21 cellular contexts compared by ENCODE assay signal in the genomic region with DNA sequence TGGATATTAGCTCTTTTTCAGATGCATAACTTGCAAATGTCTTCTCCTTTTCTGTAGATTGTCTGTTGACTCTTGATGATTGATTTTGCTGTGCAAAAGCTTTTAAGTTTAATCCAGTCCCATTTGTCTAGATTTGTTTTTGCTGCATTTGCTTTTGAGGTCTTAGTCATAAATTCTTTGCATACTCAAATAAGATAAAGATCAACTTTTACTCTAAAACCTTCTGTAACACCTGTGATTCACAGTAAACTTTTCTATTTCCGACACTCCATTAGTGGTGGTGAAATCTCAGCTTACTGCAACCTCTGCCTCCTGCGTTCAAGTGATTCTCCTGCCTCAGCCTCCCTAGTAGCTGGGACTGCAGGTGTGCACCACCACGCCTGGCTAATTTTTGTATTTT.
DNase-seq lines count a peak whose midpoint lies in the region; ATAC-seq, FAIRE-seq and TF ChIP-seq lines count a peak whose summit lies in the region.
"Had no signal": no experiment of that assay in that cellular context is flagged by ENCODE, and none has a peak within 500 bp of the region (broad histone marks: within the 10 kb centered on the region; RNA-seq: fewer than 3 reads in every experiment).

No MANE protein-coding gene starts in this region.

- no peaks in the 10 kb centered on the region for H3K4me1 ChIP-seq in A549
- no peaks in the 10 kb centered on the region for H3K4me1 ChIP-seq in PC-3 (ENCODE audit: insufficient read depth, low read length)
- no peaks in the 10 kb centered on the region for H3K4me1 ChIP-seq in foreskin keratinocyte
- H3K4me1 ChIP-seq in right atrium auricular region = no peaks in the 10 kb centered on the region
- H3K4me1 ChIP-seq: BLaER1, Caco-2 had no signal

- no peak overlapping the region for H3K4me3 Mint-ChIP-seq in naive thymus-derived CD8-positive, alpha-beta T cell
- H3K4me3 Mint-ChIP-seq: B cell; CD4-positive, CD25-positive, alpha-beta regulatory T cell; CD8-positive, alpha-beta T cell; GM23338; H9 had no signal

- WGBS in A549 (ENCODE audit: missing lambda C conversion rate) = 67% methylated on average over 3 of the region's 3 CpGs

- no TSS peak for BruUV-seq in PC-3 (replicated peaks; lab: Mats Ljungman, UMichigan)

- H3K36me3 ChIP-seq in PC-3 (ENCODE audit: low read depth, low read length) (no peaks in the 10 kb centered on the region), right atrium auricular region (no peaks in the 10 kb centered on the region)
- H3K36me3 ChIP-seq: BLaER1 had no signal

- H3K27ac ChIP-seq in A549 (no peak overlapping the region), PC-3 (ENCODE audit: low read length) (no peak overlapping the region), foreskin keratinocyte (no peak overlapping the region), right atrium auricular region (no peak overlapping the region)
- H3K27ac ChIP-seq: BLaER1, C4-2B had no signal

- ATAC-seq in A549 (no peak), PC-3 (no peak; the same call in 1 of the 2 replicates), foreskin keratinocyte (no peak)
- ATAC-seq in naive thymus-derived CD8-positive, alpha-beta T cell = no peak
- ATAC-seq: CD8-positive, alpha-beta T cell; GM23338; HCT116 had no signal

- H3K9me3 ChIP-seq in A549 (peaks cover 2% of the 10 kb centered on the region; the same call in 1 of the 3 replicates), PC-3 (ENCODE audit: low read length) (no peaks in the 10 kb centered on the region), right atrium auricular region (peaks cover 0 to 10% of the 10 kb centered on the region in 2 donors)
- H3K9me3 ChIP-seq: BLaER1 had no signal

- H3K27me3 ChIP-seq in PC-3 (ENCODE audit: low read length) (no peaks in the 10 kb centered on the region), foreskin keratinocyte (no peaks in the 10 kb centered on the region), right atrium auricular region (no peaks in the 10 kb centered on the region)
- H3K27me3 ChIP-seq: BLaER1 had no signal

- H3K36me3 Mint-ChIP-seq in naive thymus-derived CD8-positive, alpha-beta T cell = peaks cover 0 to 3% (median 0%) of the 10 kb centered on the region in 3 donors
- H3K36me3 Mint-ChIP-seq: CD4-positive, CD25-positive, alpha-beta regulatory T cell; CD8-positive, alpha-beta T cell had no signal

- TF ChIP-seq EP300 in A549 (IDR thresholded peaks at IDR 0.05) = no peak

- H3K9ac ChIP-seq in PC-3 (ENCODE audit: low read length) = no peak overlapping the region
- H3K9ac ChIP-seq: BLaER1 had no signal

- intact Hi-C loops in PC-3 (cut with micrococcal nuclease) = no loop called here

- H2AFZ ChIP-seq in PC-3 (ENCODE audit: low read length) = no peak overlapping the region
- H2AFZ ChIP-seq: GM23338 had no signal

- H3F3A ChIP-seq in PC-3 (ENCODE audit: low read length, unreplicated experiment) = no peaks in the 10 kb centered on the region

- peaks cover 0 to 18% (median 3%) of the 10 kb centered on the region in 9 donors for H3K9me3 Mint-ChIP-seq in naive thymus-derived CD8-positive, alpha-beta T cell

- no peaks in the 10 kb centered on the region for H3K79me2 ChIP-seq in PC-3 (ENCODE audit: low read length)

- H3K4me3 ChIP-seq in A549 (no peak overlapping the region), PC-3 (ENCODE audit: low read length) (no peak overlapping the region), right atrium auricular region (no peak overlapping the region)
- H3K4me3 ChIP-seq: BLaER1, GM23338 had no signal

- no peak overlapping the region for H3K27ac Mint-ChIP-seq in naive thymus-derived CD8-positive, alpha-beta T cell
- H3K27ac Mint-ChIP-seq: B cell; CD4-positive, CD25-positive, alpha-beta regulatory T cell; CD8-positive, alpha-beta T cell; GM23338; H9 had no signal

- DNase-seq in A549 (ENCODE audit: low read depth in 1 of 2, low spot score in 1 of 2) (peak in 1 of 2 experiments; percentile 4), PC-3 (peak; percentile 29), foreskin keratinocyte (peak; percentile 13 to 55), right atrium auricular region (ENCODE audit: low spot score) (no peak)
- no peak for DNase-seq in activated naive CD4-positive, alpha-beta T cell treated with Interleukin-2 at 50 U/mL for 16 hours
- no peak for DNase-seq in naive thymus-derived CD8-positive, alpha-beta T cell
- DNase-seq: 8988T; CD4-positive, CD25-positive, alpha-beta regulatory T cell; CD8-positive, alpha-beta T cell; DMS 273 treated with DMSO at 0.1 percent for 48 hours; DMS79; EL; GF-D8; H9 had no signal

- no peaks in the 10 kb centered on the region for H4K20me1 ChIP-seq in PC-3 (ENCODE audit: low read length)
- H4K20me1 ChIP-seq: BLaER1 had no signal

- no peaks in the 10 kb centered on the region for H3K9me2 ChIP-seq in PC-3 (replicated peaks; ENCODE audit: low read length)

- H3K4me2 ChIP-seq in A549 (no peak overlapping the region), PC-3 (ENCODE audit: low read length) (no peak overlapping the region)
- H3K4me2 ChIP-seq: BLaER1, GM23338 had no signal

- TF ChIP-seq CTCF in A549 (IDR thresholded peaks at IDR 0.05) (no peak), PC-3 (conservative IDR thresholded peaks at IDR 0.05; ENCODE audit: low read depth, low read length) (no peak), foreskin keratinocyte (conservative IDR thresholded peaks at IDR 0.05) (no peak), right atrium auricular region (IDR thresholded peaks at IDR 0.05) (no peak)

- no peaks in the 10 kb centered on the region for H3K4me1 Mint-ChIP-seq in naive thymus-derived CD8-positive, alpha-beta T cell
- H3K4me1 Mint-ChIP-seq: B cell; CD4-positive, CD25-positive, alpha-beta regulatory T cell had no signal

- no peak for TF ChIP-seq RAD21 in A549 (conservative IDR thresholded peaks at IDR 0.05 in 1 of 2, IDR thresholded peaks at IDR 0.05 in 1 of 2)

- no peak for FAIRE-seq in A549 (lab: Jason Lieb, UNC)
- FAIRE-seq: GM12891 had no signal

- POLR2A ChIA-PET in A549 (lab: Yijun Ruan, JAX) = no interaction called here
- POLR2A ChIA-PET in PC-3 (lab: Charles Lee; ENCODE audit: unreplicated experiment) = no interaction called here
- POLR2A ChIA-PET in naive thymus-derived CD8-positive, alpha-beta T cell (lab: Charles Lee) = no interaction called here

- H3K27me3 Mint-ChIP-seq in naive thymus-derived CD8-positive, alpha-beta T cell = no peaks in the 10 kb centered on the region
- H3K27me3 Mint-ChIP-seq: B cell; CD4-positive, CD25-positive, alpha-beta regulatory T cell had no signal

- TF ChIP-seq POLR2A in A549 (IDR thresholded peaks at IDR 0.05; ENCODE audit: low read length) = no peak

- CTCF ChIA-PET in A549 (lab: Yijun Ruan, JAX) (no interaction called here), PC-3 (lab: Charles Lee) (no interaction called here)

TF ChIP-seq in A549, 52 proteins besides CTCF, POLR2A, EP300 and RAD21:
- TF ChIP-seq EHF (CRISPR knock-in tag; IDR thresholded peaks at IDR 0.05) (no peak), GATA3 (IDR thresholded peaks at IDR 0.05; ENCODE audit: borderline replicate concordance) (peak; percentile 54; the same call in 1 of the 2 replicates), TP53 (CRISPR knock-in tag; IDR thresholded peaks at IDR 0.05) (no peak)

Comparison
In these comparisons a context has a peak if more than half of its experiments do, and no peak if none do; other contexts are left out.
1. DNase-seq: peak in PC-3 (single experiment) and foreskin keratinocyte (2 of 2); none in activated naive CD4-positive, alpha-beta T cell treated with Interleukin-2 at 50 U/mL for 16 hours (single experiment), naive thymus-derived CD8-positive, alpha-beta T cell (0 of 10) and right atrium auricular region (single experiment).